Comparison of ENCODE assay signal across 2 cellular contexts in the genomic region with DNA sequence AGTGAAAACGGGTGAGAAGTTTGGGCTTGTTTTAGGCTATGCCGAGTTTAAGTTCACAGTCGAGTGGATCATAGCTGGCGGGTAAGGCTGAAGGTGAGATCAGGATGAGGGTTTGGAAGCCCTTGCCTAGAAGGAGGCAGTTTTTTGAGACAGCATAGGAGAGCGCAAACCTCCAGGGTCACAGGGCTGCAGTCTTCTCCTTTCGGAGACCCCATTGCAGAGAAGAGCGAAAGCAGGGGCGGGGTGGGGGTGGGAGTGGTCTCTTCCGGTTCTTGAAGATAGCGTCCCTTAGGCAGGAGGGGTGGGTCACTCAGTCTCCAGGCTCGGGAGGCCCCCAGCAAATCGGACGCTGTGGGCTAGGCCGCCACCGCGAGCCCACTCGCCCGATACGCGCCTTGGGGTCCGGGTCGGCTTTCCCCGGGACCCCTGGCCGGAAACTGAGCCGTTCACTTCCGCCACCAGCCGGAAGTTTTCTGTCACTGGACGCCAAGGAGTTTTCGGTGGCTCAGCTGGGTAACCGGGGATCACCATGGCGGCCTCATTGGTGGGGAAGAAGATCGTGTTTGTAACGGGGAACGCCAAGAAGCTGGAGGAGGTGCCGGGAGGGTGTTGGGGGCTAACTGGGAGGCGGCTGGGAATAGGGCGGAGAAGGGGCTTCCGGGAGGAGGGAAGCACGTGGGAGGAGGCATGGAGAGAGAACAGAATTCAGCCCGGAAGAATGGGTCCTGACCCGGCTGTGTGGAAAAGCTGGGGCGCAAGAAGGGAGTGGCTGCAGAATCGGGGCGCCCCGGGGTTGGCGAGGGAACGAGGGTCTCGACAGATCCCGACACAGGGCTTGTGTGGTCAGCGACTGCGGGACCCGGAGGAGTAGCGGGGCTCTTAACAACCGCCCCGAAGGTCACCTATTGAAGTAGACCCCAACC.
TF ChIP-seq lines count a peak whose summit lies in the region.

A gene (plus strand): TSS at position 476 of the 923 bp plus-strand sequence. CDS start 54 bp downstream, at position 530.

TF ChIP-seq in GM23338, 12 proteins besides CTCF, POLR2A, EP300 and RAD21:
- TF ChIP-seq POLR2AphosphoS5 (IDR thresholded peaks at IDR 0.05; ENCODE audit: low read depth) = peak; percentile 83
- TF ChIP-seq, protein P1, sequence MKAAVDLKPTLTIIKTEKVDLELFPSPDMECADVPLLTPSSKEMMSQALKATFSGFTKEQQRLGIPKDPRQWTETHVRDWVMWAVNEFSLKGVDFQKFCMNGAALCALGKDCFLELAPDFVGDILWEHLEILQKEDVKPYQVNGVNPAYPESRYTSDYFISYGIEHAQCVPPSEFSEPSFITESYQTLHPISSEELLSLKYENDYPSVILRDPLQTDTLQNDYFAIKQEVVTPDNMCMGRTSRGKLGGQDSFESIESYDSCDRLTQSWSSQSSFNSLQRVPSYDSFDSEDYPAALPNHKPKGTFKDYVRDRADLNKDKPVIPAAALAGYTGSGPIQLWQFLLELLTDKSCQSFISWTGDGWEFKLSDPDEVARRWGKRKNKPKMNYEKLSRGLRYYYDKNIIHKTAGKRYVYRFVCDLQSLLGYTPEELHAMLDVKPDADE (IDR thresholded peaks at IDR 0.05) = peak; percentile 59; the same call in 1 of the 2 replicates
- no peak for TF ChIP-seq STAT1 (IDR thresholded peaks at IDR 0.05; ENCODE audit: unreplicated experiment)
- TF ChIP-seq NANOG (IDR thresholded peaks at IDR 0.05; ENCODE audit: borderline replicate concordance) = no peak

TF ChIP-seq in endothelial cell of umbilical vein, 7 proteins besides CTCF, POLR2A, EP300 and RAD21:
- TF ChIP-seq JUN (IDR thresholded peaks at IDR 0.05; ENCODE audit: borderline replicate concordance, insufficient read depth, insufficient read length, low read depth) (no peak), POLR2AphosphoS5 (IDR thresholded peaks at IDR 0.05; ENCODE audit: insufficient read depth, low read depth, low read length) (peak; percentile 51), MYC (IDR thresholded peaks at IDR 0.05; ENCODE audit: low read depth, low read length) (peak; percentile 93)
- TF ChIP-seq, protein P2, sequence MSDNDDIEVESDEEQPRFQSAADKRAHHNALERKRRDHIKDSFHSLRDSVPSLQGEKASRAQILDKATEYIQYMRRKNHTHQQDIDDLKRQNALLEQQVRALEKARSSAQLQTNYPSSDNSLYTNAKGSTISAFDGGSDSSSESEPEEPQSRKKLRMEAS (IDR thresholded peaks at IDR 0.05; ENCODE audit: insufficient read depth, insufficient read length) = peak; percentile 67
